Comparison of ENCODE assay signal across 16 cellular contexts in the genomic region with DNA sequence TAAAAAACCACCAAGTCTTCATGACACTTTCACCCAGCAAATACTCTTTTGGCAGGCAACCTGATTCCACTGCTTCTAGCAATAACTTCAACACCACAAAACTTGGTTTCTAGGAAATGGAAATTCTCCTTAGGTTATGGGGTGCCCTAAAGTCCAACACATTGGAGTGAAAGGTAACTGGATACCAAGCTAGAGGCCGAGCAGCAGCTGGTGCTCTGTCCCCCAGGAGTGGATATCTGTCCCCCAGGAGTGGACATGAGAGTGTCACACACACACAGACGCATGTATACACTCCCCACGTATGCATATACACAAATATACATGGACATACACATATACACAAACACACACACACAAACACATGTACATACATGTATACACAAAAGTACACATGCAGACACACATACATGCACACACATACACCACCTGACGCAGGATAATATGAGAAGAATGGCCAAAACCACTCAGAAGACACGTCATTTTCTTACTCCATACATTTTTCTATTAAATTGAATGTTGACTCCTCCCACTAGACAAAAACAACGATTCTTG. TPM values are rescaled to one million over a fixed set of nuclear protein-coding genes. Genes with fewer than 3 reads are reported as not detected.
DNase-seq lines count a peak whose midpoint lies in the region; ATAC-seq and TF ChIP-seq lines count a peak whose summit lies in the region.
"Had no signal": no experiment of that assay in that cellular context is flagged by ENCODE, and none has a peak within 500 bp of the region (broad histone marks: within the 10 kb centered on the region; RNA-seq: fewer than 3 reads in every experiment).

No MANE protein-coding gene starts in this region.

- peaks cover 16% of the 10 kb centered on the region for H3K4me1 Mint-ChIP-seq in endothelial cell (ENCODE audit: unreplicated experiment)

- DNase-seq in right atrium auricular region (ENCODE audit: low spot score) (peak; percentile 21), Right ventricle myocardium inferior (ENCODE audit: missing footprints) (no peak), endothelial cell (ENCODE audit: low spot score) (no peak), posterior vena cava (ENCODE audit: low spot score) (peak; percentile 19), aorta (no peak), foreskin keratinocyte (no peak)
- no peak for DNase-seq in activated CD4-positive, alpha-beta T cell treated with anti-CD3 and anti-CD28 coated beads, Interleukin-2, amount 50 U/mL, for 1 hour
- DNase-seq: activated CD4-positive, alpha-beta T cell treated with anti-CD3 and anti-CD28 coated beads for 48 hours; anterior cingulate cortex; NCI-H2081 treated with DMSO at 0.1 percent for 48 hours; NCI-H69; nucleus accumbens; OCI-M1 had no signal

- H3K4me3 ChIP-seq in right atrium auricular region (no peak overlapping the region), aorta (ENCODE audit: low read length in 2 of 2) (no peak overlapping the region)
- H3K4me3 ChIP-seq: SK-N-MC had no signal

- peak overlapping the region; percentile 91 to 98 for H3K27ac ChIP-seq in right atrium auricular region
- peak overlapping the region; percentile 29 to 84 for H3K27ac ChIP-seq in aorta (ENCODE audit: low read depth in 1 of 2, low read length in 2 of 2)
- H3K27ac ChIP-seq in foreskin keratinocyte = no peak overlapping the region
- H3K27ac ChIP-seq: SK-N-MC had no signal

- no peaks in the 10 kb centered on the region for H3K27me3 ChIP-seq in right atrium auricular region
- no peaks in the 10 kb centered on the region for H3K27me3 ChIP-seq in aorta (ENCODE audit: control insufficient read depth in 1 of 2, insufficient read depth in 2 of 2, low read length in 1 of 2)
- H3K27me3 ChIP-seq in foreskin keratinocyte = no peaks in the 10 kb centered on the region

- H3K4me1 ChIP-seq in right atrium auricular region (peaks cover 0 to 86% of the 10 kb centered on the region in 2 donors), aorta (ENCODE audit: control insufficient read depth in 1 of 2, insufficient read depth in 2 of 2, low read length in 2 of 2) (peaks cover 3 to 5% of the 10 kb centered on the region in 2 donors), foreskin keratinocyte (peaks cover 46% of the 10 kb centered on the region)

- no peaks in the 10 kb centered on the region for H3K36me3 ChIP-seq in right atrium auricular region
- no peaks in the 10 kb centered on the region for H3K36me3 ChIP-seq in aorta (ENCODE audit: control insufficient read depth in 1 of 2, insufficient read depth in 2 of 2, low read length in 1 of 2)

- TF ChIP-seq CTCF in right atrium auricular region (IDR thresholded peaks at IDR 0.05) (no peak), endothelial cell (IDR thresholded peaks at IDR 0.05; ENCODE audit: unreplicated experiment) (no peak), foreskin keratinocyte (conservative IDR thresholded peaks at IDR 0.05) (no peak)

- H3K4me3 Mint-ChIP-seq in endothelial cell (ENCODE audit: unreplicated experiment) = no peak overlapping the region
- H3K4me3 Mint-ChIP-seq: IgD-negative memory B cell had no signal

- ATAC-seq in Right ventricle myocardium inferior (no peak), aorta (ENCODE audit: low FRiP score) (no peak), foreskin keratinocyte (no peak), HG02678 (IDR thresholded peaks at IDR 0.05; ENCODE audit: unreplicated experiment) (no peak)

- H3K36me3 Mint-ChIP-seq in endothelial cell (ENCODE audit: low read depth, unreplicated experiment) = no peaks in the 10 kb centered on the region
- H3K36me3 Mint-ChIP-seq: IgD-negative memory B cell had no signal

- H3K9me3 ChIP-seq in right atrium auricular region (no peaks in the 10 kb centered on the region), aorta (ENCODE audit: control insufficient read depth, low read length) (no peaks in the 10 kb centered on the region)

- intact Hi-C loops in Right ventricle myocardium inferior (cut with DNase I) = no loop called here
- intact Hi-C loops in posterior vena cava (cut with DNase I) = loop anchor here in 1 of 2 donors (5.0 kb wide), 1 partner anchor 48 kb away; no protein-coding TSS in a partner anchor
- intact Hi-C loops in aorta (cut with DNase I) = loop anchor here (5.0 to 10.0 kb wide), 2 partner anchors 53 to 215 kb away; partner anchors contain the start of genes MLLT1 (in 1 of the 2) and RFX2 (in 1 of the 2)

- WGBS in aorta, 2 donors = 74 to 76% methylated on average over 6 of the region's 6 CpGs

- peaks cover 13% of the 10 kb centered on the region for H3K27me3 Mint-ChIP-seq in endothelial cell (ENCODE audit: unreplicated experiment)

- H3K9me3 Mint-ChIP-seq in endothelial cell (ENCODE audit: unreplicated experiment) = no peaks in the 10 kb centered on the region

- H3K27ac Mint-ChIP-seq in endothelial cell (ENCODE audit: unreplicated experiment) = peak overlapping the region; percentile 14
- H3K27ac Mint-ChIP-seq: IgD-negative memory B cell had no signal

RNA-seq across cellular contexts. Expression of gene RFX2, which starts 50.8 kb away (rescaled TPM):
- total RNA-seq in right atrium auricular region (10 to 100 TPM; 12.7 to 16.1 TPM), Right ventricle myocardium inferior (5.4 TPM), endothelial cell (ENCODE audit: unreplicated experiment) (1.2 TPM), posterior vena cava (10 to 100 TPM; 20.7 to 21.7 TPM), aorta (10 to 100 TPM; 16.6 to 26.1 TPM), foreskin keratinocyte (12.8 and 15.0 TPM in 2 replicates)
- polyA plus RNA-seq in aorta (10 to 100 TPM in 1 of 2 donors, 1 to 10 TPM in 1; 6.5 to 12.6 TPM), foreskin keratinocyte (10.1 and 10.4 TPM in 2 replicates)

Comparison
In these comparisons a context has a peak if more than half of its experiments do, and no peak if none do; other contexts are left out.
1. DNase-seq: peak in right atrium auricular region (single experiment) and posterior vena cava (single experiment); none in Right ventricle myocardium inferior (single experiment), endothelial cell (single experiment), aorta (0 of 2), activated CD4-positive, alpha-beta T cell treated with anti-CD3 and anti-CD28 coated beads, Interleukin-2, amount 50 U/mL, for 1 hour (single experiment) and foreskin keratinocyte (0 of 2).